18 cellular contexts compared by ENCODE assay signal in genomic region chr5:68465133-68465532, GRCh38.
A peak's percentile ranks its signal among the peaks of the same experiment; 100 is the strongest.
DNase-seq lines count a peak whose midpoint lies in the region; ATAC-seq and TF ChIP-seq lines count a peak whose summit lies in the region.
"Had no signal": no experiment of that assay in that cellular context is flagged by ENCODE, and none has a peak within 500 bp of the region (broad histone marks: within the 10 kb centered on the region; RNA-seq: fewer than 3 reads in every experiment).

No MANE protein-coding gene starts in this region.

- TF ChIP-seq POLR2A in suprapubic skin (IDR thresholded peaks at IDR 0.05), result no peak

- H3K4me1 ChIP-seq in suprapubic skin, result peaks cover 16% of the 10 kb centered on the region
- H3K4me1 ChIP-seq: vagina had no signal

- H3K27me3 Mint-ChIP-seq in activated naive CD8-positive, alpha-beta T cell treated with anti-CD3 and anti-CD28 coated beads for 36 hours, result no peaks in the 10 kb centered on the region
- H3K27me3 Mint-ChIP-seq in stimulated activated naive B cell treated with anti-CD40 and anti-IgM and Interleukin-4, amounts not matched to agents 10 μg/mL and 1 μg/mL and 100 μg/mL, for 72 hours, result no peaks in the 10 kb centered on the region
- H3K27me3 Mint-ChIP-seq: memory B cell had no signal

- H3K4me3 Mint-ChIP-seq in activated naive CD8-positive, alpha-beta T cell treated with anti-CD3 and anti-CD28 coated beads for 36 hours, result no peak overlapping the region
- no peak overlapping the region for H3K4me3 Mint-ChIP-seq in stimulated activated naive B cell treated with anti-CD40 and anti-IgM and Interleukin-4, amounts not matched to agents 10 μg/mL and 1 μg/mL and 100 μg/mL, for 72 hours
- H3K4me3 Mint-ChIP-seq: CD8-positive, alpha-beta T cell; memory B cell; naive thymus-derived CD4-positive, alpha-beta T cell had no signal

- DNase-seq in activated effector memory CD4-positive, alpha-beta T cell treated with anti-CD3 and anti-CD28 coated beads, Interleukin-2, amount 50 U/mL, for 16 hours, result peak; percentile 67
- no peak for DNase-seq in activated effector memory CD4-positive, alpha-beta T cell treated with Interleukin-2 at 50 U/mL for 16 hours
- DNase-seq in activated CD4-positive, alpha-beta T cell treated with anti-CD3 and anti-CD28 coated beads, Interleukin-2, amount 50 U/mL, for 1 hour, result peak; percentile 9
- peak; percentile 62 for DNase-seq in activated naive CD8-positive, alpha-beta T cell treated with anti-CD3 and anti-CD28 coated beads for 36 hours
- no peak for DNase-seq in stimulated activated naive B cell treated with anti-CD40 and anti-IgM and Interleukin-4, amounts not matched to agents 10 μg/mL and 1 μg/mL and 100 μg/mL, for 72 hours
- DNase-seq in suprapubic skin (ENCODE audit: low spot score in 2 of 2), result no peak
- DNase-seq: central memory CD4-positive, alpha-beta T cell; effector memory CD4-positive, alpha-beta T cell; kidney; NCI-H2029; NCI-H524 treated with DMSO at 0.1 percent for 48 hours had no signal

- no peaks in the 10 kb centered on the region for H3K4me1 Mint-ChIP-seq in activated naive CD8-positive, alpha-beta T cell treated with anti-CD3 and anti-CD28 coated beads for 36 hours
- H3K4me1 Mint-ChIP-seq in stimulated activated naive B cell treated with anti-CD40 and anti-IgM and Interleukin-4, amounts not matched to agents 10 μg/mL and 1 μg/mL and 100 μg/mL, for 72 hours, result no peaks in the 10 kb centered on the region
- H3K4me1 Mint-ChIP-seq: memory B cell had no signal

- H3K9me3 Mint-ChIP-seq in activated naive CD8-positive, alpha-beta T cell treated with anti-CD3 and anti-CD28 coated beads for 36 hours, result peaks cover 1% of the 10 kb centered on the region
- H3K9me3 Mint-ChIP-seq in stimulated activated naive B cell treated with anti-CD40 and anti-IgM and Interleukin-4, amounts not matched to agents 10 μg/mL and 1 μg/mL and 100 μg/mL, for 72 hours, result no peaks in the 10 kb centered on the region
- H3K9me3 Mint-ChIP-seq: CD8-positive, alpha-beta T cell; memory B cell; naive thymus-derived CD4-positive, alpha-beta T cell had no signal

- no peak overlapping the region for H3K27ac ChIP-seq in suprapubic skin
- H3K27ac ChIP-seq: vagina had no signal

- no peaks in the 10 kb centered on the region for H3K27me3 ChIP-seq in suprapubic skin
- H3K27me3 ChIP-seq: vagina had no signal

- H3K36me3 Mint-ChIP-seq in activated naive CD8-positive, alpha-beta T cell treated with anti-CD3 and anti-CD28 coated beads for 36 hours, result no peaks in the 10 kb centered on the region
- no peaks in the 10 kb centered on the region for H3K36me3 Mint-ChIP-seq in stimulated activated naive B cell treated with anti-CD40 and anti-IgM and Interleukin-4, amounts not matched to agents 10 μg/mL and 1 μg/mL and 100 μg/mL, for 72 hours
- H3K36me3 Mint-ChIP-seq: CD8-positive, alpha-beta T cell; memory B cell; naive thymus-derived CD4-positive, alpha-beta T cell had no signal

- WGBS in suprapubic skin, result 59% methylated on average over 3 of the region's 3 CpGs

- ATAC-seq in stimulated activated naive B cell treated with anti-CD40 and anti-IgM and Interleukin-4, amounts not matched to agents 10 μg/mL and 1 μg/mL and 100 μg/mL, for 72 hours (replicated peaks), result peak; percentile 32 to 52
- no peak for ATAC-seq in GM21786 (IDR thresholded peaks at IDR 0.05; ENCODE audit: unreplicated experiment)
- ATAC-seq in HG02588 (IDR thresholded peaks at IDR 0.05; ENCODE audit: unreplicated experiment), result no peak
- ATAC-seq: SK-N-SH treated with all-trans-retinoic acid at 6 μM for 48 hours had no signal

- H3K36me3 ChIP-seq in suprapubic skin, result no peaks in the 10 kb centered on the region
- H3K36me3 ChIP-seq: vagina had no signal

- H3K4me3 ChIP-seq in suprapubic skin, result no peak overlapping the region
- H3K4me3 ChIP-seq: vagina had no signal

- H3K9me3 ChIP-seq in suprapubic skin, result no peaks in the 10 kb centered on the region
- H3K9me3 ChIP-seq: vagina had no signal

- no peak overlapping the region for H3K27ac Mint-ChIP-seq in activated naive CD8-positive, alpha-beta T cell treated with anti-CD3 and anti-CD28 coated beads for 36 hours
- H3K27ac Mint-ChIP-seq in stimulated activated naive B cell treated with anti-CD40 and anti-IgM and Interleukin-4, amounts not matched to agents 10 μg/mL and 1 μg/mL and 100 μg/mL, for 72 hours, result no peak overlapping the region
- H3K27ac Mint-ChIP-seq: CD8-positive, alpha-beta T cell; memory B cell; naive thymus-derived CD4-positive, alpha-beta T cell had no signal

- TF ChIP-seq EP300 in suprapubic skin (IDR thresholded peaks at IDR 0.05), result no peak

- no peak for TF ChIP-seq CTCF in suprapubic skin (IDR thresholded peaks at IDR 0.05)

Comparison
In these comparisons a context has a peak if more than half of its experiments do, and no peak if none do; other contexts are left out.
1. DNase-seq: peak in activated effector memory CD4-positive, alpha-beta T cell treated with anti-CD3 and anti-CD28 coated beads, Interleukin-2, amount 50 U/mL, for 16 hours (single experiment), activated CD4-positive, alpha-beta T cell treated with anti-CD3 and anti-CD28 coated beads, Interleukin-2, amount 50 U/mL, for 1 hour (single experiment) and activated naive CD8-positive, alpha-beta T cell treated with anti-CD3 and anti-CD28 coated beads for 36 hours (single experiment); none in activated effector memory CD4-positive, alpha-beta T cell treated with Interleukin-2 at 50 U/mL for 16 hours (single experiment), stimulated activated naive B cell treated with anti-CD40 and anti-IgM and Interleukin-4, amounts not matched to agents 10 μg/mL and 1 μg/mL and 100 μg/mL, for 72 hours (single experiment) and suprapubic skin (0 of 2).
2. ATAC-seq: peak in stimulated activated naive B cell treated with anti-CD40 and anti-IgM and Interleukin-4, amounts not matched to agents 10 μg/mL and 1 μg/mL and 100 μg/mL, for 72 hours (2 of 2); none in GM21786 (single experiment) and HG02588 (single experiment).